ENCODE assay signal across 8 cellular contexts in the genomic region with DNA sequence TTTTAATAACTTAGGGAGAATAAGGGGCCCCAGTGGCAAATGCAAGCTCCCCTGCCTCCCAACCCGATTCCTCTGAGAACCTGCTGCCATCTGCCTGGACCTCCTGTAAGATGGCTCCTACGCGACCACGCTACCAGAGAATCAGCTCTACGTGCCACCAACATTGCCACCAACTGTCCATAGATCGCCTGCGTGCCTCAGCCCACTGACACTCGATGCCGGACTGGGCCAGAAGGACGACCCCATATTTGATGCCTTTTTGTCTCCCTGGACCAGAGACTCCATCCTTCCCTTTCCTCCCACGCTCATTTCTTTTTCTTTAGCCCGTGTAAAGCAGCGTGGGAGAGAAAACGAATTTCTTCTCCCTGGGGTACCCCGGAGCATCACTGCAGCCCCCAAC. TPM values are rescaled to one million over a fixed set of nuclear protein-coding genes. Genes with fewer than 3 reads are reported as not detected.
DNase-seq lines count a peak whose midpoint lies in the region; ATAC-seq and TF ChIP-seq lines count a peak whose summit lies in the region.

No MANE protein-coding gene starts in this region.

- peaks cover 11% of the 10 kb centered on the region for H3K36me3 Mint-ChIP-seq in activated T-cell treated with anti-CD3 and anti-CD28 coated beads, Interleukin-2, amount 50 U/mL, for 4 hours (ENCODE audit: insufficient read depth)

- peaks cover 28% of the 10 kb centered on the region for H3K4me1 Mint-ChIP-seq in activated T-cell treated with anti-CD3 and anti-CD28 coated beads, Interleukin-2, amount 50 U/mL, for 4 hours (ENCODE audit: low read depth)

- no peak for TF ChIP-seq POLR2A in gastroesophageal sphincter (IDR thresholded peaks at IDR 0.05)

- H3K27me3 ChIP-seq in gastroesophageal sphincter, result no peaks in the 10 kb centered on the region

- H3K4me1 ChIP-seq in gastroesophageal sphincter, result peaks cover 0 to 48% (median 3%) of the 10 kb centered on the region in 3 donors

- no peaks in the 10 kb centered on the region for H3K9me3 ChIP-seq in gastroesophageal sphincter

- peak overlapping the region; percentile 81 for H3K4me3 Mint-ChIP-seq in activated T-cell treated with anti-CD3 and anti-CD28 coated beads, Interleukin-2, amount 50 U/mL, for 4 hours

- DNase-seq in activated CD4-positive, alpha-beta T cell treated with anti-CD3 and anti-CD28 coated beads for 48 hours, result peak; percentile 17
- DNase-seq in activated CD4-positive, alpha-beta T cell treated with anti-CD3 and anti-CD28 coated beads for 1 hour, result no peak
- DNase-seq in HFF-Myc (ENCODE audit: extremely low read depth, low read depth), result no peak
- peak; percentile 45 for DNase-seq in NCI-H1092 (lab: John Stamatoyannopoulos, UW)
- DNase-seq in activated T-cell treated with anti-CD3 and anti-CD28 coated beads, Interleukin-2, amount 50 U/mL, for 4 hours, result no peak
- DNase-seq in pons (ENCODE audit: low spot score), result peak; percentile 50
- DNase-seq in SKM-1 (lab: John Stamatoyannopoulos, UW; ENCODE audit: unreplicated experiment), result no peak

- H3K4me3 ChIP-seq in HFF-Myc (replicated peaks; ENCODE audit: low read depth, low read length) (peak overlapping the region; percentile 71), gastroesophageal sphincter (peak overlapping the region; percentile 42 to 64)

- peak overlapping the region; percentile 60 to 95 (median 94) for H3K27ac ChIP-seq in gastroesophageal sphincter

- H3K36me3 ChIP-seq in gastroesophageal sphincter, result peaks cover 0 to 3% of the 10 kb centered on the region in 2 donors

- WGBS in gastroesophageal sphincter (ENCODE audit: low coverage in 1 of 2), 2 donors, result 5 to 8% methylated on average over 10 to 11 of the region's 15 CpGs

- no peak for TF ChIP-seq EP300 in gastroesophageal sphincter (IDR thresholded peaks at IDR 0.05)

- H3K27me3 Mint-ChIP-seq in activated T-cell treated with anti-CD3 and anti-CD28 coated beads, Interleukin-2, amount 50 U/mL, for 4 hours (ENCODE audit: low read depth), result no peaks in the 10 kb centered on the region

- ATAC-seq in activated T-cell treated with anti-CD3 and anti-CD28 coated beads, Interleukin-2, amount 50 U/mL, for 4 hours, result no peak
- no peak for ATAC-seq in gastroesophageal sphincter

- no peaks in the 10 kb centered on the region for H3K9me3 Mint-ChIP-seq in activated T-cell treated with anti-CD3 and anti-CD28 coated beads, Interleukin-2, amount 50 U/mL, for 4 hours

- TF ChIP-seq CTCF in HFF-Myc (IDR thresholded peaks at IDR 0.05; ENCODE audit: low read depth, low read length, missing control alignments) (no peak), gastroesophageal sphincter (IDR thresholded peaks at IDR 0.05) (no peak)

RNA-seq across cellular contexts. Expression of gene KLHL42, which starts 0.6 kb away (rescaled TPM):
- total RNA-seq in activated T-cell treated with anti-CD3 and anti-CD28 coated beads, Interleukin-2, amount 50 U/mL, for 4 hours, result 10 to 100 TPM; 11.7 to 14.3 (median 14.0) TPM
- total RNA-seq in gastroesophageal sphincter, result 100 to 1,000 TPM in 2 of 4 donors, 10 to 100 TPM in 2; 63.9 to 121 (median 89.3) TPM

RNA-seq across cellular contexts. Expression of gene MANSC4, which starts 0.6 kb away (rescaled TPM):
- total RNA-seq in activated T-cell treated with anti-CD3 and anti-CD28 coated beads, Interleukin-2, amount 50 U/mL, for 4 hours, result not detected
- total RNA-seq in gastroesophageal sphincter, result not detected

Comparison
In these comparisons a context has a peak if more than half of its experiments do, and no peak if none do; other contexts are left out.
1. DNase-seq: peak in activated CD4-positive, alpha-beta T cell treated with anti-CD3 and anti-CD28 coated beads for 48 hours (single experiment), NCI-H1092 (single experiment) and pons (single experiment); none in activated CD4-positive, alpha-beta T cell treated with anti-CD3 and anti-CD28 coated beads for 1 hour (single experiment), HFF-Myc (single experiment), activated T-cell treated with anti-CD3 and anti-CD28 coated beads, Interleukin-2, amount 50 U/mL, for 4 hours (single experiment) and SKM-1 (single experiment).
2. RNA of gene KLHL42, which starts 0.6 kb away (total RNA-seq): 63.9 to 121 TPM in gastroesophageal sphincter; 11.7 to 14.3 TPM in activated T-cell treated with anti-CD3 and anti-CD28 coated beads, Interleukin-2, amount 50 U/mL, for 4 hours; every median in the first group is over 4 times any median in the second.